8 cellular contexts compared by ENCODE assay signal in genomic region chr5:83472508-83473343, GRCh38. TPM values are rescaled to one million over a fixed set of nuclear protein-coding genes. Genes with fewer than 3 reads are reported as not detected.
A peak's percentile ranks its signal among the peaks of the same experiment; 100 is the strongest.
DNase-seq lines count a peak whose midpoint lies in the region; ATAC-seq and TF ChIP-seq lines count a peak whose summit lies in the region.

No MANE protein-coding gene starts in this region.

- H3K4me3 Mint-ChIP-seq in natural killer cell treated with Interleukin-12 subunit alpha and Interleukin-12 subunit beta and Interleukin-15 and Interleukin-18, amount 100 ng/mL, for 72 hours = peak overlapping the region; percentile 89

- peak overlapping the region in 1 of 2 donors; percentile 44 for H3K27ac Mint-ChIP-seq in natural killer cell treated with Interleukin-12 subunit alpha and Interleukin-12 subunit beta and Interleukin-15 and Interleukin-18, amount 100 ng/mL, for 72 hours

- H3K4me3 ChIP-seq in WI38 (ENCODE audit: low read depth, low read length) = peak overlapping the region; percentile 65
- peak overlapping the region; percentile 81 for H3K4me3 ChIP-seq in fibroblast of mammary gland (ENCODE audit: control insufficient read depth, low read depth, low read length)

- TF ChIP-seq CTCF in WI38 (IDR thresholded peaks at IDR 0.05; ENCODE audit: low read depth, low read length) (no peak), fibroblast of mammary gland (conservative IDR thresholded peaks at IDR 0.05; ENCODE audit: control insufficient read depth, insufficient read depth, low read depth, low read length) (no peak)

- peaks cover 17 to 20% of the 10 kb centered on the region in 2 donors for H3K4me1 Mint-ChIP-seq in natural killer cell treated with Interleukin-12 subunit alpha and Interleukin-12 subunit beta and Interleukin-15 and Interleukin-18, amount 100 ng/mL, for 72 hours (ENCODE audit: low read depth in 2 of 2)

- H3K36me3 Mint-ChIP-seq in natural killer cell treated with Interleukin-12 subunit alpha and Interleukin-12 subunit beta and Interleukin-15 and Interleukin-18, amount 100 ng/mL, for 72 hours = peaks cover 9% of the 10 kb centered on the region

- H3K9me3 Mint-ChIP-seq in natural killer cell treated with Interleukin-12 subunit alpha and Interleukin-12 subunit beta and Interleukin-15 and Interleukin-18, amount 100 ng/mL, for 72 hours = no peaks in the 10 kb centered on the region

- H3K27me3 Mint-ChIP-seq in natural killer cell treated with Interleukin-12 subunit alpha and Interleukin-12 subunit beta and Interleukin-15 and Interleukin-18, amount 100 ng/mL, for 72 hours = peaks cover 48 to 70% of the 10 kb centered on the region in 2 donors

- DNase-seq in Daoy (ENCODE audit: low read depth) (peak; percentile 70), fibroblast of mammary gland (ENCODE audit: low read depth) (peak; percentile 67), HT-29 (ENCODE audit: low spot score) (no peak), superior temporal gyrus (ENCODE audit: extremely low spot score) (no peak)
- no peak for DNase-seq in natural killer cell treated with Interleukin-12 subunit alpha and Interleukin-12 subunit beta and Interleukin-15 and Interleukin-18, amount 100 ng/mL, for 72 hours (ENCODE audit: low spot score)

- ATAC-seq in GM19467 (IDR thresholded peaks at IDR 0.05; ENCODE audit: unreplicated experiment) = peak; percentile 35
- peak; percentile 32 for ATAC-seq in HG03469 (IDR thresholded peaks at IDR 0.05; ENCODE audit: unreplicated experiment)
- peak; percentile 82 to 83 for ATAC-seq in natural killer cell treated with Interleukin-12 subunit alpha and Interleukin-12 subunit beta and Interleukin-15 and Interleukin-18, amount 100 ng/mL, for 72 hours

RNA-seq across cellular contexts. Expression of gene VCAN, which starts 1.2 kb away (rescaled TPM):
- 24.5 and 30.7 TPM in 2 replicates for total RNA-seq in Daoy (2014; rRNA removed; shearing (Covaris generic))
- total RNA-seq in natural killer cell treated with Interleukin-12 subunit alpha and Interleukin-12 subunit beta and Interleukin-15 and Interleukin-18, amount 100 ng/mL, for 72 hours = under 1 TPM; 0.42 to 0.57 TPM
- not detected in 2 replicates for total RNA-seq in HT-29 (2014; rRNA removed; shearing (Covaris generic))

Comparison
In these comparisons a context has a peak if more than half of its experiments do, and no peak if none do; other contexts are left out.
1. DNase-seq: peak in Daoy (single experiment) and fibroblast of mammary gland (single experiment); none in natural killer cell treated with Interleukin-12 subunit alpha and Interleukin-12 subunit beta and Interleukin-15 and Interleukin-18, amount 100 ng/mL, for 72 hours (single experiment), HT-29 (single experiment) and superior temporal gyrus (single experiment).
2. ATAC-seq: peak in every context shown above with its lines; median percentile 82 in natural killer cell treated with Interleukin-12 subunit alpha and Interleukin-12 subunit beta and Interleukin-15 and Interleukin-18, amount 100 ng/mL, for 72 hours; 35 in GM19467; 32 in HG03469.
3. RNA of gene VCAN, which starts 1.2 kb away (total RNA-seq): 24.5 to 30.7 TPM in Daoy; 0.42 to 0.57 TPM in natural killer cell treated with Interleukin-12 subunit alpha and Interleukin-12 subunit beta and Interleukin-15 and Interleukin-18, amount 100 ng/mL, for 72 hours and not detected in HT-29; every median in the first group is over 10 times any median in the second.